ENCODE assay signal across 8 cellular contexts in the genomic region with DNA sequence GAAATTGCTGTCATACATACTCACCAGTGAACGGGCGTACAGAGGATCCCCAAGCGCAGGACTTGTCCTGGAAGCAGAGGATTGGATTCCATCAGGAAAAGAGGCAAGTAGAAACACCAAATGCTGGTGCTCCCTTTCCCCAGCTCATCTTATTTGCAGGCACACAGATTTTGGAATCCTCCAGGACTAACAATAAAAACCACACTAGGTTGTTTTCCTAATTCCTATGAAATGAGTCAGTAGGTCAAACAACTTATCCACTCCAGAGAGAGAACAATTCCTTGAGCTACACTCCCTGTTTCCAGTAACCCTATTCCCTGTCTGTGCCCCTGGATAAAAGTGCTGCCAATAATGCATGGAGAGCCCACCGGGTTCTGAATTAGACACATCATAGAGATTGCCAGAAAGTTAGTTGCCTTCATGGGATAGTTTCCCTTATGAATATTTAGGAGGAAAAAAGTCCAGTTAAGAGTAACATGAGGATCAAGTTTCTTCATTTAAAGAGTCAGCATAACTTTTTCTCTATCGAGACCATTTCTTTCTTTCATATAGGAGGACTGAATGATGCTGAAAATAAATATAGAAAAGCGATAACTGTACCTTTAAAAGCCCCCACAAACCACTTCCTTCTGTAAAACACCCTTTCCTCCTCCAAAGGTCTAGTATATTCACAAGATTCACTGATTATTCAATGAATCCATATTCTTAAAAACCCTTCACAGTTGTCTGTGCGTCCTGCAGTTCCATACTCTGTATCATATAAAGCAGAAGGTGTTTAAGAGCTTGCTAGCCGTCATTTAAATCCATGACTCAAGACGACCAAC.
DNase-seq lines count a peak whose midpoint lies in the region; ATAC-seq and TF ChIP-seq lines count a peak whose summit lies in the region.

No MANE protein-coding gene starts in this region.

- BruUV-seq in Panc1 (replicated peaks; lab: Mats Ljungman, UMichigan), result no TSS peak

- no peaks in the 10 kb centered on the region for H3K9me3 ChIP-seq in Panc1 (ENCODE audit: control insufficient read depth, insufficient read depth, low read depth, low read length)

- peak overlapping the region; percentile 76 to 82 for H3K4me3 Mint-ChIP-seq in effector memory CD8-positive, alpha-beta T cell

- no peak for DNase-seq in AG04449 (ENCODE audit: low read depth, low spot score)
- DNase-seq in Panc1 (ENCODE audit: low read depth, low spot score), result peak; percentile 88
- DNase-seq in effector memory CD8-positive, alpha-beta T cell, result no peak
- peak; percentile 70 for DNase-seq in non-pigmented ciliary epithelial cell (ENCODE audit: low read depth)
- DNase-seq in activated effector memory CD4-positive, alpha-beta T cell treated with anti-CD3 and anti-CD28 coated beads, Interleukin-2, amount 50 U/mL, for 16 hours, result no peak
- DNase-seq in GOT3 (lab: John Stamatoyannopoulos, UW), result no peak
- DNase-seq in activated effector memory CD4-positive, alpha-beta T cell treated with Interleukin-2 at 50 U/mL for 16 hours, result no peak

- peaks cover 98% of the 10 kb centered on the region for H3K36me3 Mint-ChIP-seq in effector memory CD8-positive, alpha-beta T cell (ENCODE audit: insufficient read depth)

- peaks cover 12% of the 10 kb centered on the region; the same call in 1 of the 2 replicates for H3K36me3 ChIP-seq in Panc1 (ENCODE audit: control insufficient read depth, insufficient read depth, low read length)

- peak overlapping the region; percentile 100 for H3K27ac ChIP-seq in Panc1 (ENCODE audit: low read length)

- TF ChIP-seq CTCF in AG04449 (IDR thresholded peaks at IDR 0.05; ENCODE audit: insufficient read depth, low read length, missing control alignments) (no peak), Panc1 (IDR thresholded peaks at IDR 0.05) (no peak)

- POLR2A ChIA-PET in AG04449 (lab: Yijun Ruan, JAX) (interaction anchor here (0.7 to 5.9 kb wide), 16 partner anchors 8 to 192 kb away, joined by 3 to 58 read pairs (median 4); no protein-coding TSS in a partner anchor), Panc1 (lab: Charles Lee) (interaction anchor here (0.5 to 1.9 kb wide), 12 partner anchors 8 to 105 kb away, joined by 3 to 13 read pairs (median 4); no protein-coding TSS in a partner anchor)

- peak overlapping the region; percentile 86 to 93 for H3K27ac Mint-ChIP-seq in effector memory CD8-positive, alpha-beta T cell

- H3K4me3 ChIP-seq in AG04449 (ENCODE audit: low read depth, low read length), result peak overlapping the region; percentile 86
- peak overlapping the region; percentile 77 to 82 for H3K4me3 ChIP-seq in Panc1 (ENCODE audit: low read depth in 2 of 2, low read length in 2 of 2)

- H3K27me3 ChIP-seq in Panc1 (ENCODE audit: control insufficient read depth, insufficient read depth, low read length), result no peaks in the 10 kb centered on the region

- intact Hi-C loops in Panc1 (cut with micrococcal nuclease; ENCODE audit: unreplicated experiment), result no loop called here

- no peaks in the 10 kb centered on the region for H3K27me3 Mint-ChIP-seq in effector memory CD8-positive, alpha-beta T cell

- peaks cover 72% of the 10 kb centered on the region for H3K4me1 ChIP-seq in Panc1 (ENCODE audit: control insufficient read depth, insufficient read depth, low read length)

- peaks cover 80 to 90% of the 10 kb centered on the region in 2 donors for H3K4me1 Mint-ChIP-seq in effector memory CD8-positive, alpha-beta T cell (ENCODE audit: low read depth in 2 of 2)

- CTCF ChIA-PET in AG04449 (lab: Yijun Ruan, JAX), result interaction anchor here (0.7 to 2.7 kb wide), 5 partner anchors 10 to 48 kb away, joined by 3 to 16 read pairs (median 4); no protein-coding TSS in a partner anchor
- CTCF ChIA-PET in Panc1 (lab: Charles Lee), result interaction anchor here (0.6 to 1.3 kb wide), 3 partner anchors 8 to 462 kb away, joined by 3 read pairs; no protein-coding TSS in a partner anchor

- no peaks in the 10 kb centered on the region for H3K9me3 Mint-ChIP-seq in effector memory CD8-positive, alpha-beta T cell

- in situ Hi-C loops in Panc1 (cut with HindIII; ENCODE audit: low pct_unique_long_range_greater_than_20kb, low sequenced_read_pairs), result no loop called here

- peak; percentile 7 for ATAC-seq in GM21390 (IDR thresholded peaks at IDR 0.05; ENCODE audit: unreplicated experiment)
- peak; percentile 23 for ATAC-seq in Panc1
- ATAC-seq in effector memory CD8-positive, alpha-beta T cell (replicated peaks), result peak; percentile 3

Comparison
In these comparisons a context has a peak if more than half of its experiments do, and no peak if none do; other contexts are left out.
1. DNase-seq: peak in Panc1 (single experiment) and non-pigmented ciliary epithelial cell (single experiment); none in AG04449 (single experiment), effector memory CD8-positive, alpha-beta T cell (0 of 3), activated effector memory CD4-positive, alpha-beta T cell treated with anti-CD3 and anti-CD28 coated beads, Interleukin-2, amount 50 U/mL, for 16 hours (single experiment), GOT3 (single experiment) and activated effector memory CD4-positive, alpha-beta T cell treated with Interleukin-2 at 50 U/mL for 16 hours (single experiment).
2. Peak in every context shown above with its lines, with median percentiles within 50 percentile points of each other: ATAC-seq.